Comparison of ENCODE assay signal across 8 cellular contexts in the genomic region with DNA sequence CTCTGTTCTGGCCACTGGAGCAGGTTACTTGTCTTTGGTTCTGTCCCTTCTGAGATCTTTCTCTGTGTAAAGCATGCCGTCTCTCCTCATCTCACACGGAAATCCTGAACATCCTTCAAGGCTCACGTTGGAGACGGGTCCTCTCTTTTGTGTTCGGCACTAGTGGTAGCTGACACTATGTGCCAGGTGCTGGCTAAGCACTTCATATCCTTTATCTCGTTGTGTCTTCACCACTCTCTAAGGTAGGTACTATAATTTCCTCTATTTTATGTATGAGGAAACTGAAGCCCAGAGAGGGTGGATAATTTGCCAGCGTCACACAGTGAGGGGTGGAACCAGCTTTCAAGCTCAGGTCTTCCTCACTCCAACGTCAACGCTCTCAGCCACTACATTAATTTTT. TPM values are rescaled to one million over a fixed set of nuclear protein-coding genes. Genes with fewer than 3 reads are reported as not detected.
DNase-seq lines count a peak whose midpoint lies in the region; FAIRE-seq and TF ChIP-seq lines count a peak whose summit lies in the region.

No MANE protein-coding gene starts in this region.

- H3K4me3 ChIP-seq in iPS-18a (ENCODE audit: low read length), result peak overlapping the region; percentile 87
- peak overlapping the region; percentile 80 to 86 for H3K4me3 ChIP-seq in testis

- 24 to 26% methylated on average over 9 of the region's 9 CpGs for WGBS in testis, 2 donors

- H3K27me3 ChIP-seq in iPS-18a (ENCODE audit: control insufficient read depth, insufficient read depth, low read length), result no peaks in the 10 kb centered on the region
- H3K27me3 ChIP-seq in testis, result no peaks in the 10 kb centered on the region

- POLR2A ChIA-PET in activated CD4-positive, alpha-beta memory T cell treated with anti-CD3 and anti-CD28 coated beads for 36 hours (lab: Charles Lee), result interaction anchor here (1.0 to 4.1 kb wide), 4 partner anchors 12 to 125 kb away, joined by 3 to 30 read pairs (median 4); a partner anchor contains a TSS

- no peak for TF ChIP-seq CTCF in testis (IDR thresholded peaks at IDR 0.05)

- FAIRE-seq in GM12892 (lab: Jason Lieb, UNC), result no peak

- H3K27me3 Mint-ChIP-seq in activated naive CD4-positive, alpha-beta T cell treated with anti-CD3 and anti-CD28 coated beads for 36 hours (ENCODE audit: low read depth), result no peaks in the 10 kb centered on the region
- H3K27me3 Mint-ChIP-seq in activated CD4-positive, alpha-beta memory T cell treated with anti-CD3 and anti-CD28 coated beads for 36 hours, result no peaks in the 10 kb centered on the region

- H3K27ac Mint-ChIP-seq in activated naive CD4-positive, alpha-beta T cell treated with anti-CD3 and anti-CD28 coated beads for 36 hours, result peak overlapping the region; percentile 89
- peak overlapping the region; percentile 89 for H3K27ac Mint-ChIP-seq in activated CD4-positive, alpha-beta memory T cell treated with anti-CD3 and anti-CD28 coated beads for 36 hours

- H3K9ac ChIP-seq in iPS-18a (ENCODE audit: low read length), result peak overlapping the region; percentile 78

- CTCF ChIA-PET in activated naive CD4-positive, alpha-beta T cell treated with anti-CD3 and anti-CD28 coated beads for 36 hours (lab: Charles Lee), result interaction anchor here (1.2 to 2.9 kb wide), 2 partner anchors 58 to 123 kb away, joined by 3 to 10 read pairs; no protein-coding TSS in a partner anchor
- CTCF ChIA-PET in activated CD4-positive, alpha-beta memory T cell treated with anti-CD3 and anti-CD28 coated beads for 36 hours (lab: Charles Lee), result interaction anchor here (0.6 to 1.9 kb wide), 4 partner anchors 41 to 414 kb away, joined by 3 to 9 read pairs (median 4); no protein-coding TSS in a partner anchor

- H3K4me1 ChIP-seq in iPS-18a (ENCODE audit: control insufficient read depth, low read depth, low read length), result peaks cover 14% of the 10 kb centered on the region
- peaks cover 24% of the 10 kb centered on the region for H3K4me1 ChIP-seq in testis

- peak; percentile 39 for DNase-seq in activated naive CD4-positive, alpha-beta T cell treated with anti-CD3 and anti-CD28 coated beads for 36 hours
- DNase-seq in activated naive CD4-positive, alpha-beta T cell treated with anti-CD3 and anti-CD28 coated beads, Interleukin-2, amount 50 U/mL, for 16 hours, result no peak
- peak; percentile 34 for DNase-seq in activated CD4-positive, alpha-beta memory T cell treated with anti-CD3 and anti-CD28 coated beads for 36 hours
- DNase-seq in testis (no peak), islet precursor cell (no peak), GM12892 (ENCODE audit: insufficient read length) (no peak), cerebellum (ENCODE audit: low spot score) (no peak)

- intact Hi-C loops in activated naive CD4-positive, alpha-beta T cell treated with anti-CD3 and anti-CD28 coated beads for 36 hours (cut with micrococcal nuclease), result loop anchor here (2.0 to 10.0 kb wide), 7 partner anchors 42 to 1386 kb away; a partner anchor contains a TSS
- intact Hi-C loops in activated CD4-positive, alpha-beta memory T cell treated with anti-CD3 and anti-CD28 coated beads for 36 hours (cut with micrococcal nuclease), result loop anchor here (1.0 to 5.0 kb wide), 6 partner anchors 42 to 671 kb away; a partner anchor contains a TSS
- intact Hi-C loops in testis (cut with DNase I; ENCODE audit: low total_unique reads), result no loop called here

- peak overlapping the region; percentile 87 for H3K4me3 Mint-ChIP-seq in activated naive CD4-positive, alpha-beta T cell treated with anti-CD3 and anti-CD28 coated beads for 36 hours
- peak overlapping the region; percentile 87 for H3K4me3 Mint-ChIP-seq in activated CD4-positive, alpha-beta memory T cell treated with anti-CD3 and anti-CD28 coated beads for 36 hours

- peaks cover 19% of the 10 kb centered on the region for H3K36me3 Mint-ChIP-seq in activated naive CD4-positive, alpha-beta T cell treated with anti-CD3 and anti-CD28 coated beads for 36 hours (ENCODE audit: low read depth)
- H3K36me3 Mint-ChIP-seq in activated CD4-positive, alpha-beta memory T cell treated with anti-CD3 and anti-CD28 coated beads for 36 hours, result peaks cover 18% of the 10 kb centered on the region

- TF ChIP-seq POLR2A in testis (IDR thresholded peaks at IDR 0.05), result no peak
- TF ChIP-seq POLR2A in GM12892 (IDR thresholded peaks at IDR 0.05; ENCODE audit: low read depth, low read length), result no peak

- H3K27ac ChIP-seq in iPS-18a (ENCODE audit: low read length), result no peak overlapping the region
- peak overlapping the region; percentile 83 to 90 for H3K27ac ChIP-seq in testis

- H3K9me3 Mint-ChIP-seq in activated naive CD4-positive, alpha-beta T cell treated with anti-CD3 and anti-CD28 coated beads for 36 hours, result no peaks in the 10 kb centered on the region
- no peaks in the 10 kb centered on the region for H3K9me3 Mint-ChIP-seq in activated CD4-positive, alpha-beta memory T cell treated with anti-CD3 and anti-CD28 coated beads for 36 hours

- H3K36me3 ChIP-seq in iPS-18a (ENCODE audit: control insufficient read depth, low read depth, low read length) (peaks cover 18% of the 10 kb centered on the region), testis (ENCODE audit: low read depth, missing control alignments) (no peaks in the 10 kb centered on the region)

- H3K4me1 Mint-ChIP-seq in activated naive CD4-positive, alpha-beta T cell treated with anti-CD3 and anti-CD28 coated beads for 36 hours (ENCODE audit: low read depth), result peaks cover 44% of the 10 kb centered on the region
- H3K4me1 Mint-ChIP-seq in activated CD4-positive, alpha-beta memory T cell treated with anti-CD3 and anti-CD28 coated beads for 36 hours (ENCODE audit: low read depth), result peaks cover 60% of the 10 kb centered on the region

- no peaks in the 10 kb centered on the region for H3K9me3 ChIP-seq in iPS-18a (ENCODE audit: control insufficient read depth, low read depth, low read length)
- no peaks in the 10 kb centered on the region for H3K9me3 ChIP-seq in testis

RNA-seq across cellular contexts. Expression of a gene that starts 1.2 kb away (rescaled TPM):
- total RNA-seq in activated naive CD4-positive, alpha-beta T cell treated with anti-CD3 and anti-CD28 coated beads for 36 hours, result 10 to 100 TPM; 27.8 to 32.4 TPM
- 10 to 100 TPM; 21.5 to 25.5 TPM for total RNA-seq in activated CD4-positive, alpha-beta memory T cell treated with anti-CD3 and anti-CD28 coated beads for 36 hours
- total RNA-seq in testis (100 to 1,000 TPM; 125 to 168 TPM), cerebellum (33.6 TPM)
- 218 TPM for polyA plus RNA-seq in testis (ENCODE audit: insufficient read depth, low read depth, low replicate concordance)
- polyA plus RNA-seq in GM12892 (2012; ENCODE audit: missing spikeins), result 7.1 TPM

RNA-seq across cellular contexts. Expression of a gene that starts 1.5 kb away (rescaled TPM):
- total RNA-seq in activated naive CD4-positive, alpha-beta T cell treated with anti-CD3 and anti-CD28 coated beads for 36 hours, result 10 to 100 TPM; 50.9 to 51.0 TPM
- total RNA-seq in activated CD4-positive, alpha-beta memory T cell treated with anti-CD3 and anti-CD28 coated beads for 36 hours, result 10 to 100 TPM; 50.5 to 53.7 TPM
- total RNA-seq in testis (10 to 100 TPM; 26.0 to 27.6 TPM), cerebellum (19.5 TPM)
- 30.3 TPM for polyA plus RNA-seq in testis (ENCODE audit: insufficient read depth, low read depth, low replicate concordance)
- 32.3 TPM for polyA plus RNA-seq in GM12892 (2012; ENCODE audit: missing spikeins)

RNA-seq across cellular contexts. Expression of a gene that starts 12.8 kb away (rescaled TPM):
- under 1 TPM; 0.37 to 0.81 TPM for total RNA-seq in activated naive CD4-positive, alpha-beta T cell treated with anti-CD3 and anti-CD28 coated beads for 36 hours
- under 1 TPM; 0.31 to 0.45 TPM for total RNA-seq in activated CD4-positive, alpha-beta memory T cell treated with anti-CD3 and anti-CD28 coated beads for 36 hours
- total RNA-seq in testis (10 to 100 TPM in 1 of 2 donors, 1 to 10 TPM in 1; 7.3 to 13.7 TPM), cerebellum (1.3 TPM)
- polyA plus RNA-seq in testis (ENCODE audit: insufficient read depth, low read depth, low replicate concordance), result 16.0 TPM
- polyA plus RNA-seq in GM12892 (2012; ENCODE audit: missing spikeins), result 0.76 TPM

Comparison
In these comparisons a context has a peak if more than half of its experiments do, and no peak if none do; other contexts are left out.
1. DNase-seq: peak in activated naive CD4-positive, alpha-beta T cell treated with anti-CD3 and anti-CD28 coated beads for 36 hours (single experiment) and activated CD4-positive, alpha-beta memory T cell treated with anti-CD3 and anti-CD28 coated beads for 36 hours (single experiment); none in activated naive CD4-positive, alpha-beta T cell treated with anti-CD3 and anti-CD28 coated beads, Interleukin-2, amount 50 U/mL, for 16 hours (single experiment), testis (single experiment), islet precursor cell (single experiment), GM12892 (single experiment) and cerebellum (single experiment).